ENCODE assay signal across 1 cellular context in the genomic region with DNA sequence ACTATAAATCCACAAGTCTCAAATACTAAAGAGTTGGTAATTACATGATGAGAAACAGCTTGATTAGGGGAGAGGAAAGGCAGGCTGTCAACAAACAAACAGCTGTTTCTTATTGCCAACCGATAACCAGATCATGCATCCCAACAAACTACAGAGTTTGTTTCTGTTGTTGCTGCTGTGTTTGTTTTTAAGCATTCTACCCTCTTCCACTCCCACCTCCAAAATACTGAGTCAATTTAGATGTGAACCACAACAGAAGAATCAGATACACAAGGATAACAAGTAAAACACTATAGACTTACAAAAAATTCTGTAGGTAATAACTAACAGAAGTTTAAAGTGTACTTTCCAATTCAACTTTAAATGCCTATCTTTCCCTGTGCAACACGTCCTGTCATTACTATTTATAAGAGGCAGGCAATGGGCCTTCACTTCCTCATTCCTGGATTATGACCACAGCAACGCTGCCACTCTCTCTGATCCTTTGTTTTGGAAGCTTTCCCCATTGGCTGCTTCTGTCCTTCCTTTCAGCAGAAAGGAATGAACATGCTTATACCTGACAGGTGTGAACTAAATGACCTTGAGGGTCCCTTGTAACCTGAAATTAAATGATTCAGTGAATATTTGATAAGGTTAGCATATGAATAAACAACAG.
TF ChIP-seq lines count a peak whose summit lies in the region.

No MANE protein-coding gene starts in this region.

TF ChIP-seq in IMR-90, 13 proteins besides CTCF, POLR2A, EP300 and RAD21 (continued from another document):
- TF ChIP-seq USF2 (IDR thresholded peaks at IDR 0.05; ENCODE audit: low read depth, low read length) (no peak), RFX5 (IDR thresholded peaks at IDR 0.05; ENCODE audit: low read depth, low read length) (no peak), BHLHE40 (IDR thresholded peaks at IDR 0.05; ENCODE audit: low read depth, low read length) (no peak), MAFK (IDR thresholded peaks at IDR 0.05; ENCODE audit: low read depth, low read length) (no peak), CHD1 (IDR thresholded peaks at IDR 0.05; ENCODE audit: low read depth, low read length) (no peak)
